ENCODE assay signal across 8 cellular contexts in genomic region chr2:134718956-134719814, GRCh38. TPM values are rescaled to one million over a fixed set of nuclear protein-coding genes. Genes with fewer than 3 reads are reported as not detected.
A peak's percentile ranks its signal among the peaks of the same experiment; 100 is the strongest.
DNase-seq lines count a peak whose midpoint lies in the region; ATAC-seq and TF ChIP-seq lines count a peak whose summit lies in the region.

TMEM163 (minus strand) TSS chr2:134719000.

- H3K27ac ChIP-seq in adrenal gland, result peak within 1 kb of the TSS in 1 of 5 donors; percentile 63
- peak within 1 kb of the TSS in 1 of 8 donors; percentile 65 for H3K27ac ChIP-seq in spleen

- H3K4me1 ChIP-seq in adrenal gland (replicated peaks in 1 of 2), result peaks cover 3 to 7% of the 10 kb centered on the region in 2 donors
- H3K4me1 ChIP-seq in spleen, result peaks cover 7 to 22% (median 17%) of the 10 kb centered on the region in 6 donors

- TF ChIP-seq POLR2A in adrenal gland (IDR thresholded peaks at IDR 0.05), result no peak
- no peak for TF ChIP-seq POLR2A in spleen (IDR thresholded peaks at IDR 0.05)

- H3K4me3 ChIP-seq in adrenal gland (peak within 1 kb of the TSS; percentile 11 to 87 (median 27)), iPS-18c (ENCODE audit: insufficient read depth, low read depth, low read length) (peak within 1 kb of the TSS; percentile 68), spleen (peak within 1 kb of the TSS; percentile 25 to 74 (median 46))

- TF ChIP-seq CTCF in adrenal gland (IDR thresholded peaks at IDR 0.05) (no peak), spleen (IDR thresholded peaks at IDR 0.05 in 8 of 11, conservative IDR thresholded peaks at IDR 0.05 in 3 of 11) (no peak)

- intact Hi-C loops in adrenal gland (cut with DNase I), result no loop called here
- intact Hi-C loops in spleen (cut with DNase I; ENCODE audit: low total_unique reads), result no loop called here

- WGBS in adrenal gland, 4 donors, result 10 to 38% (median 16%) methylated on average over 19 to 77 of the region's 77 CpGs
- WGBS in spleen, 5 donors, result 9 to 58% (median 15%) methylated on average over 13 to 77 of the region's 77 CpGs

- ATAC-seq in GM21423 (IDR thresholded peaks at IDR 0.05; ENCODE audit: unreplicated experiment), result peak; percentile 53

- H3K9me3 ChIP-seq in adrenal gland (replicated peaks in 1 of 3) (no peaks in the 10 kb centered on the region), iPS-18c (ENCODE audit: control insufficient read depth, insufficient read depth, low read length) (peaks cover 2% of the 10 kb centered on the region), spleen (no peaks in the 10 kb centered on the region)

- H3K36me3 ChIP-seq in adrenal gland (replicated peaks in 1 of 2) (no peaks in the 10 kb centered on the region), spleen (no peaks in the 10 kb centered on the region)

- H3K27me3 ChIP-seq in adrenal gland, result peaks cover 6% of the 10 kb centered on the region
- peaks cover 4 to 79% (median 40%) of the 10 kb centered on the region in 7 donors for H3K27me3 ChIP-seq in spleen (replicated peaks in 1 of 7)

- DNase-seq in CD1c-positive myeloid dendritic cell (ENCODE audit: extremely low spot score) (peak; percentile 35), NCI-H2171 treated with DMSO at 0.1 percent for 48 hours (lab: John Stamatoyannopoulos, UW) (peak; percentile 61), adrenal gland (peak in 6 of 7 donors; percentile 40 to 60 (median 42)), spleen (peak; percentile 86), NOMO-1 treated with DMSO at 0.1 percent for 48 hours (lab: John Stamatoyannopoulos, UW; ENCODE audit: unreplicated experiment) (no peak), NCI-H2029 treated with DMSO at 0.1 percent for 48 hours (lab: John Stamatoyannopoulos, UW) (no peak)

RNA-seq across cellular contexts. Expression of gene TMEM163, which starts in this region (rescaled TPM):
- 10 to 100 TPM in 5 of 8 donors, 1 to 10 TPM in 3; 3.6 to 15.5 (median 10.5) TPM for total RNA-seq in adrenal gland
- polyA plus RNA-seq in adrenal gland, result 10 to 100 TPM in 1 of 3 donors, 1 to 10 TPM in 2; 6.5 to 21.6 (median 7.5) TPM
- total RNA-seq in spleen, result 1 to 10 TPM; 2.4 to 4.5 (median 3.3) TPM
- 10 to 100 TPM in 2 of 3 donors, 1 to 10 TPM in 1; 6.3 to 12.5 (median 10.1) TPM for polyA plus RNA-seq in spleen

Comparison
In these comparisons a context has a peak if more than half of its experiments do, and no peak if none do; other contexts are left out.
1. DNase-seq: peak in CD1c-positive myeloid dendritic cell (single experiment), NCI-H2171 treated with DMSO at 0.1 percent for 48 hours (single experiment), adrenal gland (6 of 7) and spleen (single experiment); none in NOMO-1 treated with DMSO at 0.1 percent for 48 hours (single experiment) and NCI-H2029 treated with DMSO at 0.1 percent for 48 hours (single experiment).
2. Peak in every context shown above with its lines, with median percentiles within 50 percentile points of each other: H3K4me3 ChIP-seq.